ENCODE assay signal across 13 cellular contexts in the genomic region with DNA sequence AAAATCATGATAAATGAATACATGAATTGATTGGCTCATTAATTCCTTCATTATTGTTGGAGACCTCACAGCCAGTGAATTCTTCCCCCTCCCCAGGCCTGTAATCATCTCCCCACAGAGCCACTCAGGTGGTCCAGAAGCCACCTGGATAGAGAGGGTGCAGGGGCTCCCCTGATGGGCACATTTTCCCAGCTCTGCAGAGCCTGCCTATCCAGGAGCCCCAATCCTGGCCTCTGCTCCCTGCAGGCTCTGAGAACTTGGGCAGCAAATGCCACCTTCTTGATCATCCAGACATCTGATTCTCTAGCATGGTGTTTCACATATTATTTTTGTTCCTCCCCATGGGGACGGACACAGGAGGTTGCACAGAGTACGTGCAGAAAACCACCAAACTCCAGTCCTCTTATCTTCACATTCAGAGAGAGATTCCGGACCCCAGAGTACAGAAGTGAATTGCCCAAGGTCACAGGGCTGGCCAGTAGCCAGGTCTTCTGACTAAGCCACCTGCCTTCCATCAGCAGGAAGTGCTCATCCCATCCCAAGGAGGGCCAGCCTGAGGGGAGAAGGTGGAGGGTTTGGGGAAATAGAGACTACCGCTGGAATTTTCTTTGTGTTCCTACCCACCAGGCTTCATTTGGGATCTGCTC.
DNase-seq lines count a peak whose midpoint lies in the region; ATAC-seq, FAIRE-seq and TF ChIP-seq lines count a peak whose summit lies in the region.
"Had no signal": no experiment of that assay in that cellular context is flagged by ENCODE, and none has a peak within 500 bp of the region (broad histone marks: within the 10 kb centered on the region; RNA-seq: fewer than 3 reads in every experiment).

No MANE protein-coding gene starts in this region.

- no peaks in the 10 kb centered on the region for H3K9me3 ChIP-seq in Caco-2
- no peaks in the 10 kb centered on the region for H3K9me3 ChIP-seq in K562 (replicated peaks; ENCODE audit: control insufficient read depth, insufficient read depth, low read depth, low read length)
- H3K9me3 ChIP-seq: HAP-1 had no signal

- H3K27ac ChIP-seq in K562 (ENCODE audit: extremely low read depth, low read depth, low read length), result no peak overlapping the region
- H3K27ac ChIP-seq: RWPE1 had no signal

- no peak overlapping the region for H3K9ac ChIP-seq in K562 (ENCODE audit: insufficient read depth in 1 of 2, low read depth in 2 of 2, low read length in 2 of 2)

- intact Hi-C loops in Caco-2 (cut with micrococcal nuclease; ENCODE audit: unreplicated experiment) (no loop called here), K562 (cut with micrococcal nuclease) (no loop called here), posterior vena cava (cut with DNase I) (no loop called here)

- in situ Hi-C loops in K562 (cut with MboI), result no loop called here

- no peak for TF ChIP-seq CTCF in Caco-2 (IDR thresholded peaks at IDR 0.05; ENCODE audit: insufficient read depth in 1 of 2, low read depth in 1 of 2, low read length in 1 of 2, severe bottlenecking in 1 of 2, unreplicated experiment in 1 of 2)
- TF ChIP-seq CTCF in K562 (IDR thresholded peaks at IDR 0.05 in 2 of 3, conservative IDR thresholded peaks at IDR 0.05 in 1 of 3; ENCODE audit: insufficient read depth in 2 of 3, low read depth in 1 of 3, low read length in 3 of 3), result no peak

- H3K4me3 Mint-ChIP-seq in Caco-2 (ENCODE audit: unreplicated experiment), result no peak overlapping the region
- H3K4me3 Mint-ChIP-seq: CD14-positive monocyte had no signal

- H3K36me3 ChIP-seq in Caco-2 (ENCODE audit: control insufficient read depth, insufficient read depth, low read length) (no peaks in the 10 kb centered on the region), K562 (ENCODE audit: control insufficient read depth, insufficient read depth, low read length) (no peaks in the 10 kb centered on the region)
- H3K36me3 ChIP-seq: HAP-1 had no signal

- POLR2A ChIA-PET in Caco-2 (lab: Charles Lee), result no interaction called here
- POLR2A ChIA-PET in K562 (lab: Yijun Ruan, JAX), result interaction anchor here (0.6 kb wide), 1 partner anchor 15 kb away, joined by 3 read pairs; no protein-coding TSS in a partner anchor

- no peaks in the 10 kb centered on the region for H3K79me2 ChIP-seq in K562 (ENCODE audit: control insufficient read depth, insufficient read depth, low read length)

- H3K27me3 ChIP-seq in Caco-2 (replicated peaks; ENCODE audit: control insufficient read depth, insufficient read depth, low read length) (no peaks in the 10 kb centered on the region), K562 (ENCODE audit: control insufficient read depth in 2 of 2, insufficient read depth in 2 of 2, low read length in 2 of 2) (peaks cover 2 to 29% of the 10 kb centered on the region in 2 experiments; a peak in 3 of 5 replicates)

- H3K9me1 ChIP-seq in K562 (ENCODE audit: control insufficient read depth, insufficient read depth, low read length), result no peaks in the 10 kb centered on the region

- peak; percentile 23 for DNase-seq in NCI-H345 (lab: John Stamatoyannopoulos, UW)
- DNase-seq in NCI-H345 treated with DMSO at 0.1 percent for 48 hours (lab: John Stamatoyannopoulos, UW; ENCODE audit: unreplicated experiment), result no peak
- no peak for DNase-seq in Caco-2
- peak in 1 of 4 experiments; percentile 23 for DNase-seq in K562 (ENCODE audit: extremely low read depth in 1 of 4, low spot score in 3 of 4)
- DNase-seq in posterior vena cava (ENCODE audit: low spot score), result peak; percentile 57
- DNase-seq: NCI-H1436 treated with DMSO at 0.1 percent for 48 hours; NK-92 treated with Interleukin-12 subunit alpha and Interleukin-12 subunit beta, amount 100 ng/mL, for 24 hours had no signal

- H3K27me3 Mint-ChIP-seq in Caco-2 (ENCODE audit: insufficient read depth, unreplicated experiment), result no peaks in the 10 kb centered on the region

- 0% methylated on average over 4 of the region's 4 CpGs for WGBS in K562 (ENCODE audit: insufficient coverage, low coverage, missing lambda C conversion rate)

- ATAC-seq in K562 (no peak), HG03139 (IDR thresholded peaks at IDR 0.05; ENCODE audit: unreplicated experiment) (no peak), HG03108 (IDR thresholded peaks at IDR 0.05; ENCODE audit: unreplicated experiment) (no peak)

- no peak overlapping the region for H2AFZ ChIP-seq in K562 (ENCODE audit: low read depth, low read length)

- H3K36me3 Mint-ChIP-seq in Caco-2 (ENCODE audit: insufficient read depth, unreplicated experiment), result no peaks in the 10 kb centered on the region
- H3K36me3 Mint-ChIP-seq: CD14-positive monocyte had no signal

- BruUV-seq in Caco-2 (replicated peaks; lab: Mats Ljungman, UMichigan) (no TSS peak), K562 (replicated peaks; lab: Mats Ljungman, UMichigan) (no TSS peak)

- no peak for TF ChIP-seq EP300 in K562 (IDR thresholded peaks at IDR 0.05; ENCODE audit: low read length)

- H3K4me1 Mint-ChIP-seq in Caco-2 (ENCODE audit: low read depth, unreplicated experiment), result peaks cover 25% of the 10 kb centered on the region
- H3K4me1 Mint-ChIP-seq: CD14-positive monocyte had no signal

- CTCF ChIA-PET in Caco-2 (lab: Charles Lee) (no interaction called here), K562 (lab: Yijun Ruan, JAX; ENCODE audit: low intra/inter-chr PET ratio) (no interaction called here)

- TF ChIP-seq POLR2A in K562 (conservative IDR thresholded peaks at IDR 0.05), result no peak

- H3K4me1 ChIP-seq in Caco-2, result peaks cover 32% of the 10 kb centered on the region
- H3K4me1 ChIP-seq in K562 (replicated peaks in 1 of 2; ENCODE audit: control insufficient read depth in 2 of 2, insufficient read depth in 2 of 2, low read length in 2 of 2), result no peaks in the 10 kb centered on the region

- no peak overlapping the region for H3K4me3 ChIP-seq in Caco-2 (ENCODE audit: low read depth, low read length)
- no peak overlapping the region for H3K4me3 ChIP-seq in K562
- H3K4me3 ChIP-seq: HAP-1 had no signal

- no peak for FAIRE-seq in K562 (lab: Jason Lieb, UNC)
- FAIRE-seq: HTR-8/SVneo had no signal

- no peaks in the 10 kb centered on the region for H3K9me3 Mint-ChIP-seq in Caco-2 (ENCODE audit: unreplicated experiment)

- H4K20me1 ChIP-seq in K562 (replicated peaks; ENCODE audit: control insufficient read depth, insufficient read depth, low read length), result no peaks in the 10 kb centered on the region

- H3K27ac Mint-ChIP-seq in Caco-2 (ENCODE audit: unreplicated experiment), result peak overlapping the region; percentile 39
- H3K27ac Mint-ChIP-seq: CD14-positive monocyte had no signal

- TF ChIP-seq RAD21 in K562 (CRISPR knock-in tag; conservative IDR thresholded peaks at IDR 0.05 in 1 of 2, IDR thresholded peaks at IDR 0.05 in 1 of 2), result no peak

- no peak overlapping the region for H3K4me2 ChIP-seq in K562 (ENCODE audit: insufficient read depth, low read length)

TF ChIP-seq in K562, 482 proteins besides CTCF, POLR2A, EP300 and RAD21:
- TF ChIP-seq CBX5 (IDR thresholded peaks at IDR 0.05; ENCODE audit: borderline replicate concordance, low read depth) (no peak), NFIC (IDR thresholded peaks at IDR 0.05) (peak; percentile 64; the same call in 1 of the 2 replicates), ESRRA (IDR thresholded peaks at IDR 0.05; ENCODE audit: borderline replicate concordance, low read depth) (peak; percentile 85), MED1 (CRISPR knock-in tag; IDR thresholded peaks at IDR 0.05; ENCODE audit: borderline replicate concordance) (no peak), TCF7 (IDR thresholded peaks at IDR 0.05; ENCODE audit: borderline replicate concordance) (no peak)
- TF ChIP-seq, protein P1, sequence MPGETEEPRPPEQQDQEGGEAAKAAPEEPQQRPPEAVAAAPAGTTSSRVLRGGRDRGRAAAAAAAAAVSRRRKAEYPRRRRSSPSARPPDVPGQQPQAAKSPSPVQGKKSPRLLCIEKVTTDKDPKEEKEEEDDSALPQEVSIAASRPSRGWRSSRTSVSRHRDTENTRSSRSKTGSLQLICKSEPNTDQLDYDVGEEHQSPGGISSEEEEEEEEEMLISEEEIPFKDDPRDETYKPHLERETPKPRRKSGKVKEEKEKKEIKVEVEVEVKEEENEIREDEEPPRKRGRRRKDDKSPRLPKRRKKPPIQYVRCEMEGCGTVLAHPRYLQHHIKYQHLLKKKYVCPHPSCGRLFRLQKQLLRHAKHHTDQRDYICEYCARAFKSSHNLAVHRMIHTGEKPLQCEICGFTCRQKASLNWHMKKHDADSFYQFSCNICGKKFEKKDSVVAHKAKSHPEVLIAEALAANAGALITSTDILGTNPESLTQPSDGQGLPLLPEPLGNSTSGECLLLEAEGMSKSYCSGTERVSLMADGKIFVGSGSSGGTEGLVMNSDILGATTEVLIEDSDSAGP (CRISPR knock-in tag; IDR thresholded peaks at IDR 0.05), result no peak

Comparison
In these comparisons a context has a peak if more than half of its experiments do, and no peak if none do; other contexts are left out.
1. DNase-seq: peak in NCI-H345 (single experiment) and posterior vena cava (single experiment); none in NCI-H345 treated with DMSO at 0.1 percent for 48 hours (single experiment) and Caco-2 (0 of 2).